Comparison of ENCODE assay signal across 20 cellular contexts in the genomic region with DNA sequence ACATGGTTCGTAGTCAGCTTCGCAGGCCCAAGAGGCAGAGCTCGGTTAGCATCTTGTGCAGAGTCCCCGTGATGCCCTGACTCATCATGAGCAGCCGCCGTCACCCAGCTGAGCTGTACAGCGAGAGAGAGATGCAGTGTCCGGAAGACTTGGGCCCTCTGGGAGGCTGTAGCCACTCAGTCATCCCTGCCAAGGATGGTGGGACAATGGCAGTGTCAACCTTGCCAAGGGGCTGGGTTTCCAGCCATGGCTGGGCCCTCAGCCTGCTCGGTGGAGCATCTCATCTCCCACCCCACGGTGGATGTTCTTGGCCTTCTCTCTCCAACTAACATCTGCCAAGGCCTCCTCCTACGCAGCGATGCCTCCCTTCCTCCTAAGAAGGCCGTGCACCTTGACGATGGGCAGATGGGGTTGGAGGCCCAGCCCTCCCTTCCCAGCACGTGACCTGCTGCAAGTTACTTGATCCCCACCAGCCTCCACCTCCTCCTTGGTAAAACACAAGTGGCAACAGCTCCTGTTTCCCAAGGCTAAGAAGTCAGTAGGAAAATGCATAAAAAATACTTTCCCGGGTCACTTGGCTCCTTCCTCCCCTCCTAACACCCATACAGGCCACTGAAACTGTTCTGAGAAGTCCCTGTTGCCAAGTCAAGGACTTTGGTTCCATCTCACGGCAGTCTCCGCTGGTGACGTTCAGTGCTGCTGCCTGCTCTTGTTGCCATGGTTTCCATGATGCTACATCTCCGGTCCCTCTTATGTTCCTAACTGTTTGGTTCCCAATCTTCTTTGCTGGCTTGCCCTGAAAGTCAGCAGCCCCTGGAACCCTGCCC.
DNase-seq lines count a peak whose midpoint lies in the region; ATAC-seq and TF ChIP-seq lines count a peak whose summit lies in the region.
"Had no signal": no experiment of that assay in that cellular context is flagged by ENCODE, and none has a peak within 500 bp of the region (broad histone marks: within the 10 kb centered on the region; RNA-seq: fewer than 3 reads in every experiment).

No MANE protein-coding gene starts in this region.

- H3K36me3 Mint-ChIP-seq in endodermal cell (ENCODE audit: low read depth): no peaks in the 10 kb centered on the region
- H3K36me3 Mint-ChIP-seq in effector memory CD8-positive, alpha-beta T cell (ENCODE audit: insufficient read depth): no peaks in the 10 kb centered on the region
- H3K36me3 Mint-ChIP-seq: activated CD4-positive, alpha-beta memory T cell treated with anti-CD3 and anti-CD28 coated beads for 36 hours; memory B cell; neural progenitor cell; stimulated activated effector memory CD8-positive, alpha-beta T cell treated with anti-CD3 and anti-CD28 coated beads, Interleukin-12 subunit alpha, Interleukin-12 subunit beta, amount 100 ng/mL, for 72 hours had no signal

- no peak overlapping the region for H3K9ac ChIP-seq in endodermal cell (ENCODE audit: extremely low read depth, low read length, poor library complexity, severe bottlenecking)
- H3K9ac ChIP-seq: neural progenitor cell had no signal

- H3K4me3 Mint-ChIP-seq in endodermal cell: no peak overlapping the region
- H3K4me3 Mint-ChIP-seq in effector memory CD8-positive, alpha-beta T cell: no peak overlapping the region
- H3K4me3 Mint-ChIP-seq: activated CD4-positive, alpha-beta memory T cell treated with anti-CD3 and anti-CD28 coated beads for 36 hours; B cell; memory B cell; neural progenitor cell; stimulated activated effector memory CD8-positive, alpha-beta T cell treated with anti-CD3 and anti-CD28 coated beads, Interleukin-12 subunit alpha, Interleukin-12 subunit beta, amount 100 ng/mL, for 72 hours had no signal

- H3K27me3 ChIP-seq in H7 (ENCODE audit: control insufficient read depth, insufficient read depth, low read length): no peaks in the 10 kb centered on the region
- no peaks in the 10 kb centered on the region for H3K27me3 ChIP-seq in endodermal cell (ENCODE audit: control insufficient read depth, insufficient read depth, low read length, poor library complexity, severe bottlenecking)
- H3K27me3 ChIP-seq: ascending aorta, neural progenitor cell, right lobe of liver, SJCRH30 had no signal

- DNase-seq in H7 (peak; percentile 22), NCI-H524 treated with DMSO at 0.1 percent for 48 hours (lab: John Stamatoyannopoulos, UW) (peak; percentile 57), endodermal cell (peak; percentile 40), posterior vena cava (ENCODE audit: low spot score) (peak; percentile 66), SKM-1 treated with dmso at 0.1 percent for 144 hours (lab: John Stamatoyannopoulos, UW; ENCODE audit: unreplicated experiment) (no peak)
- no peak for DNase-seq in effector memory CD8-positive, alpha-beta T cell
- DNase-seq: activated CD4-positive, alpha-beta memory T cell treated with anti-CD3 and anti-CD28 coated beads for 36 hours; activated gamma-delta T cell; effector CD8-positive, alpha-beta T cell; foreskin keratinocyte; SJCRH30 had no signal

- H3K9me3 Mint-ChIP-seq in endodermal cell: no peaks in the 10 kb centered on the region
- H3K9me3 Mint-ChIP-seq in effector memory CD8-positive, alpha-beta T cell: no peaks in the 10 kb centered on the region
- H3K9me3 Mint-ChIP-seq: activated CD4-positive, alpha-beta memory T cell treated with anti-CD3 and anti-CD28 coated beads for 36 hours; neural progenitor cell had no signal

- H3K4me1 Mint-ChIP-seq in endodermal cell: peaks cover 7% of the 10 kb centered on the region
- no peaks in the 10 kb centered on the region for H3K4me1 Mint-ChIP-seq in effector memory CD8-positive, alpha-beta T cell (ENCODE audit: low read depth in 2 of 2)
- H3K4me1 Mint-ChIP-seq: B cell; memory B cell; stimulated activated effector memory CD8-positive, alpha-beta T cell treated with anti-CD3 and anti-CD28 coated beads, Interleukin-12 subunit alpha, Interleukin-12 subunit beta, amount 100 ng/mL, for 72 hours had no signal

- no peak overlapping the region for H3K27ac ChIP-seq in endodermal cell (ENCODE audit: low read depth, low read length)
- H3K27ac ChIP-seq: ascending aorta, neural progenitor cell, right lobe of liver, SJCRH30 had no signal

- H3K4me1 ChIP-seq in endodermal cell (ENCODE audit: control insufficient read depth, insufficient read depth, low read length): peaks cover 13% of the 10 kb centered on the region
- H3K4me1 ChIP-seq: foreskin keratinocyte, HAP-1, right lobe of liver had no signal

- H3K27ac Mint-ChIP-seq in endodermal cell: no peak overlapping the region
- no peak overlapping the region for H3K27ac Mint-ChIP-seq in effector memory CD8-positive, alpha-beta T cell
- H3K27ac Mint-ChIP-seq: activated CD4-positive, alpha-beta memory T cell treated with anti-CD3 and anti-CD28 coated beads for 36 hours; B cell; memory B cell; stimulated activated effector memory CD8-positive, alpha-beta T cell treated with anti-CD3 and anti-CD28 coated beads, Interleukin-12 subunit alpha, Interleukin-12 subunit beta, amount 100 ng/mL, for 72 hours had no signal

- peaks cover 1% of the 10 kb centered on the region for H3K27me3 Mint-ChIP-seq in endodermal cell (ENCODE audit: insufficient read depth)
- H3K27me3 Mint-ChIP-seq in effector memory CD8-positive, alpha-beta T cell: peaks cover 9 to 23% of the 10 kb centered on the region in 2 donors
- H3K27me3 Mint-ChIP-seq: B cell had no signal

- no peaks in the 10 kb centered on the region for H3K9me3 ChIP-seq in endodermal cell (ENCODE audit: control insufficient read depth, low read length)
- H3K9me3 ChIP-seq: ascending aorta, HAP-1, right lobe of liver, SJCRH30 had no signal

- H3K4me3 ChIP-seq in H7 (ENCODE audit: insufficient read depth, low read depth, low read length) (no peak overlapping the region), endodermal cell (ENCODE audit: low read length) (no peak overlapping the region)
- H3K4me3 ChIP-seq: ascending aorta, HAP-1, neural progenitor cell, right lobe of liver, SJCRH30 had no signal

- H3K36me3 ChIP-seq in H7 (replicated peaks; ENCODE audit: control insufficient read depth, insufficient read depth, low read length) (no peaks in the 10 kb centered on the region), endodermal cell (ENCODE audit: control insufficient read depth, insufficient read depth, low read length) (no peaks in the 10 kb centered on the region)
- H3K36me3 ChIP-seq: ascending aorta, HAP-1, neural progenitor cell, right lobe of liver, SJCRH30 had no signal

- TF ChIP-seq CTCF in endodermal cell (conservative IDR thresholded peaks at IDR 0.05): no peak

- 92 to 96% methylated on average over 13 to 20 of the region's 20 CpGs for WGBS in endodermal cell (ENCODE audit: insufficient coverage in 1 of 2, insufficient read length in 1 of 2), 2 experiments

- intact Hi-C loops in posterior vena cava (cut with DNase I): no loop called here

- ATAC-seq in GM19324 (IDR thresholded peaks at IDR 0.05; ENCODE audit: low FRiP score, unreplicated experiment) (no peak), GM21717 (IDR thresholded peaks at IDR 0.05; ENCODE audit: unreplicated experiment) (no peak)
- ATAC-seq in effector memory CD8-positive, alpha-beta T cell (replicated peaks): no peak
- ATAC-seq: foreskin keratinocyte; right lobe of liver; stimulated activated effector memory CD8-positive, alpha-beta T cell treated with anti-CD3 and anti-CD28 coated beads, Interleukin-12 subunit alpha, Interleukin-12 subunit beta, amount 100 ng/mL, for 72 hours had no signal

Comparison
In these comparisons a context has a peak if more than half of its experiments do, and no peak if none do; other contexts are left out.
1. DNase-seq: peak in H7 (single experiment), NCI-H524 treated with DMSO at 0.1 percent for 48 hours (single experiment), endodermal cell (single experiment) and posterior vena cava (single experiment); none in SKM-1 treated with dmso at 0.1 percent for 144 hours (single experiment) and effector memory CD8-positive, alpha-beta T cell (0 of 3).